Comparison of ENCODE assay signal across 21 cellular contexts in genomic region chr1:186798960-186799688, GRCh38. TPM values are rescaled to one million over a fixed set of nuclear protein-coding genes. Genes with fewer than 3 reads are reported as not detected.
DNase-seq lines count a peak whose midpoint lies in the region; ATAC-seq, FAIRE-seq and TF ChIP-seq lines count a peak whose summit lies in the region.
"Had no signal": no experiment of that assay in that cellular context is flagged by ENCODE, and none has a peak within 500 bp of the region (broad histone marks: within the 10 kb centered on the region; RNA-seq: fewer than 3 reads in every experiment).

No MANE protein-coding gene starts in this region.

- intact Hi-C loops in naive thymus-derived CD4-positive, alpha-beta T cell (cut with micrococcal nuclease) = no loop called here

- TF ChIP-seq POLR2A in A549 (IDR thresholded peaks at IDR 0.05; ENCODE audit: low read length) = no peak

- no peak overlapping the region for H3K4me3 Mint-ChIP-seq in naive thymus-derived CD4-positive, alpha-beta T cell
- H3K4me3 Mint-ChIP-seq: CD4-positive, alpha-beta memory T cell; GM23338; T-cell had no signal

- no peaks in the 10 kb centered on the region; the same call in 2 of the 3 replicates for H3K9me3 ChIP-seq in A549
- H3K9me3 ChIP-seq in naive thymus-derived CD4-positive, alpha-beta T cell (ENCODE audit: control insufficient read depth in 2 of 3, low read length in 3 of 3) = no peaks in the 10 kb centered on the region
- H3K9me3 ChIP-seq: BLaER1, SK-N-SH had no signal

- no peaks in the 10 kb centered on the region for H3K4me1 Mint-ChIP-seq in naive thymus-derived CD4-positive, alpha-beta T cell
- H3K4me1 Mint-ChIP-seq: CD4-positive, alpha-beta memory T cell; GM23338; T-cell had no signal

- DNase-seq in A549 (ENCODE audit: low read depth in 1 of 2, low spot score in 1 of 2) (peak in 1 of 2 experiments; percentile 31), DMS53 (lab: John Stamatoyannopoulos, UW) (peak; percentile 92), NCI-H748 treated with DMSO at 0.1 percent for 48 hours (lab: John Stamatoyannopoulos, UW) (peak; percentile 66), SHP77 treated with DMSO at 0.1 percent for 48 hours (lab: John Stamatoyannopoulos, UW) (peak; percentile 20), NCI-H2171 treated with DMSO at 0.1 percent for 48 hours (lab: John Stamatoyannopoulos, UW) (no peak), foreskin melanocyte (no peak)
- no peak for DNase-seq in naive thymus-derived CD4-positive, alpha-beta T cell
- DNase-seq: Calu3; CD4-positive, alpha-beta memory T cell; HCEC 1CT; NCI-H1092 treated with DMSO at 0.1 percent for 48 hours; NCI-H187; NCI-H446 treated with DMSO at 0.1 percent for 48 hours; SK-N-SH; T-cell had no signal

- TF ChIP-seq EP300 in A549 (IDR thresholded peaks at IDR 0.05) = no peak

- peaks cover 0 to 9% (median 0%) of the 10 kb centered on the region in 5 donors for H3K27me3 Mint-ChIP-seq in naive thymus-derived CD4-positive, alpha-beta T cell
- H3K27me3 Mint-ChIP-seq: CD4-positive, alpha-beta memory T cell; T-cell had no signal

- peaks cover 0 to 5% (median 0%) of the 10 kb centered on the region in 11 donors for H3K9me3 Mint-ChIP-seq in naive thymus-derived CD4-positive, alpha-beta T cell
- H3K9me3 Mint-ChIP-seq: GM23338, T-cell had no signal

- no peak for ATAC-seq in A549
- ATAC-seq in naive thymus-derived CD4-positive, alpha-beta T cell = no peak
- ATAC-seq: GM23338, Right ventricle myocardium inferior, T-cell had no signal

- FAIRE-seq in A549 (lab: Jason Lieb, UNC) = no peak
- FAIRE-seq: G401.6, RCC 7860 had no signal

- POLR2A ChIA-PET in A549 (lab: Yijun Ruan, JAX) = no interaction called here
- POLR2A ChIA-PET in naive thymus-derived CD4-positive, alpha-beta T cell (lab: Charles Lee) = no interaction called here

- H3K36me3 ChIP-seq in naive thymus-derived CD4-positive, alpha-beta T cell (ENCODE audit: control insufficient read depth in 2 of 3, insufficient read depth in 3 of 3, low read length in 3 of 3) = no peaks in the 10 kb centered on the region
- H3K36me3 ChIP-seq: BLaER1 had no signal

- CTCF ChIA-PET in A549 (lab: Yijun Ruan, JAX) = interaction anchor here (0.5 to 1.2 kb wide), 2 partner anchors 60 to 231 kb away, joined by 3 read pairs; no protein-coding TSS in a partner anchor
- CTCF ChIA-PET in naive thymus-derived CD4-positive, alpha-beta T cell (lab: Charles Lee) = no interaction called here

- peak overlapping the region in 1 of 2 experiments; percentile 21; a peak in 1 of 6 replicates for H3K27ac ChIP-seq in A549
- no peak overlapping the region for H3K27ac ChIP-seq in naive thymus-derived CD4-positive, alpha-beta T cell (ENCODE audit: low read depth, low read length)
- H3K27ac ChIP-seq: BLaER1 had no signal

- WGBS in A549 (ENCODE audit: missing lambda C conversion rate) = 46% methylated on average over 4 of the region's 4 CpGs

- no peak overlapping the region for H3K4me3 ChIP-seq in A549
- no peak overlapping the region for H3K4me3 ChIP-seq in naive thymus-derived CD4-positive, alpha-beta T cell (ENCODE audit: low read length)
- H3K4me3 ChIP-seq: BLaER1, GM23338 had no signal

- TF ChIP-seq RAD21 in A549 (conservative IDR thresholded peaks at IDR 0.05 in 1 of 2, IDR thresholded peaks at IDR 0.05 in 1 of 2) = no peak

- no peak for TF ChIP-seq CTCF in A549 (IDR thresholded peaks at IDR 0.05)

- peak overlapping the region; percentile 0; the same call in 1 of the 3 replicates for H3K4me2 ChIP-seq in A549
- H3K4me2 ChIP-seq: BLaER1, GM23338, SK-N-SH had no signal

- no peaks in the 10 kb centered on the region for H3K36me3 Mint-ChIP-seq in naive thymus-derived CD4-positive, alpha-beta T cell
- H3K36me3 Mint-ChIP-seq: CD4-positive, alpha-beta memory T cell; T-cell had no signal

- H3K27me3 ChIP-seq in naive thymus-derived CD4-positive, alpha-beta T cell (ENCODE audit: control insufficient read depth in 2 of 2, insufficient read depth in 2 of 2, low read length in 2 of 2) = no peaks in the 10 kb centered on the region

- H3K4me1 ChIP-seq in A549 = peaks cover 10% of the 10 kb centered on the region; the same call in 1 of the 3 replicates
- no peaks in the 10 kb centered on the region for H3K4me1 ChIP-seq in naive thymus-derived CD4-positive, alpha-beta T cell (ENCODE audit: control insufficient read depth in 2 of 2, insufficient read depth in 2 of 2, low read length in 2 of 2)
- H3K4me1 ChIP-seq: BLaER1 had no signal

- H3K27ac Mint-ChIP-seq in naive thymus-derived CD4-positive, alpha-beta T cell = no peak overlapping the region
- H3K27ac Mint-ChIP-seq: CD4-positive, alpha-beta memory T cell; GM23338; T-cell had no signal

TF ChIP-seq in A549, 52 proteins besides CTCF, POLR2A, EP300 and RAD21:
- TF ChIP-seq ATOH8 (CRISPR knock-in tag; IDR thresholded peaks at IDR 0.05; ENCODE audit: low read depth) (no peak), REST (IDR thresholded peaks at IDR 0.05) (no peak), CBX8 (IDR thresholded peaks at IDR 0.05) (no peak), GATA3 (IDR thresholded peaks at IDR 0.05; ENCODE audit: borderline replicate concordance) (no peak), NPAS2 (CRISPR knock-in tag; IDR thresholded peaks at IDR 0.05; ENCODE audit: borderline replicate concordance) (no peak), MAZ (IDR thresholded peaks at IDR 0.05; ENCODE audit: borderline replicate concordance, low read depth, low read length) (no peak), PHF8 (IDR thresholded peaks at IDR 0.05; ENCODE audit: borderline replicate concordance, low read depth) (no peak), HDAC2 (IDR thresholded peaks at IDR 0.05) (no peak), JUN (IDR thresholded peaks at IDR 0.05) (no peak), POLR2AphosphoS2 (conservative IDR thresholded peaks at IDR 0.05; ENCODE audit: low read length) (no peak), KDM5A (IDR thresholded peaks at IDR 0.05) (no peak), KDM1A (IDR thresholded peaks at IDR 0.05; ENCODE audit: low read depth) (no peak), SREBF2 (IDR thresholded peaks at IDR 0.05) (no peak), NFE2L2 (conservative IDR thresholded peaks at IDR 0.05; ENCODE audit: low read length) (no peak), RFX5 (IDR thresholded peaks at IDR 0.05) (no peak), BHLHE40 (IDR thresholded peaks at IDR 0.05; ENCODE audit: low read depth, low read length) (no peak)

RNA-seq across cellular contexts. Expression of gene PLA2G4A, which starts 29.6 kb away (rescaled TPM):
- polyA plus RNA-seq in A549 (2011; rRNA removed) (80.4 and 84.3 TPM in 2 replicates), A549 (2017; fragmentation: RNase III; extraction: RNeasy Plus Mini Kit Qiagen cat#74134 plus additional on column Dnase treatment) (14.9 to 26.3 TPM (median 17.6 TPM) in 3 replicates)
- polyA plus RNA-seq in A549 (2012; cell fraction: cytosol; rRNA removed) = 3.8 and 4.3 TPM in 2 replicates
- 3.2 and 4.1 TPM in 2 replicates for polyA plus RNA-seq in A549 (2012; cell fraction: nucleus; rRNA removed)
- 18.8 and 23.8 TPM in 2 replicates for polyA minus RNA-seq in A549 (2011; rRNA and poly(A)+ RNA removed)
- 1 to 10 TPM in 1 of 5 experiments, under 1 TPM in 2, not detected in 2; 0.13 to 2.8 (median 0.24) TPM for total RNA-seq in naive thymus-derived CD4-positive, alpha-beta T cell
- polyA plus RNA-seq in naive thymus-derived CD4-positive, alpha-beta T cell = not detected
- total RNA-seq: LHCN-M2 had no signal
- polyA plus RNA-seq: CD4-positive, alpha-beta memory T cell had no signal

Comparison
In these comparisons a context has a peak if more than half of its experiments do, and no peak if none do; other contexts are left out.
1. DNase-seq: peak in DMS53 (single experiment), NCI-H748 treated with DMSO at 0.1 percent for 48 hours (single experiment) and SHP77 treated with DMSO at 0.1 percent for 48 hours (single experiment); none in NCI-H2171 treated with DMSO at 0.1 percent for 48 hours (single experiment), foreskin melanocyte (single experiment) and naive thymus-derived CD4-positive, alpha-beta T cell (0 of 9).
2. RNA of gene PLA2G4A, which starts 29.6 kb away (polyA plus RNA-seq): 3.2 to 84.3 TPM in A549; not detected in naive thymus-derived CD4-positive, alpha-beta T cell; every median in the first group is over 4 times any median in the second.